In genomic region chr14:77319416-77319815, GRCh38 we compare ENCODE assay signal across 9 cellular contexts. TPM values are rescaled to one million over a fixed set of nuclear protein-coding genes. Genes with fewer than 3 reads are reported as not detected.
DNase-seq lines count a peak whose midpoint lies in the region; ATAC-seq and TF ChIP-seq lines count a peak whose summit lies in the region.
"Had no signal": no experiment of that assay in that cellular context is flagged by ENCODE, and none has a peak within 500 bp of the region (broad histone marks: within the 10 kb centered on the region; RNA-seq: fewer than 3 reads in every experiment).

No MANE protein-coding gene starts in this region.

- H3K4me1 ChIP-seq in PC-3 (ENCODE audit: insufficient read depth, low read length): peaks cover 51% of the 10 kb centered on the region

- no peaks in the 10 kb centered on the region for H3K9me2 ChIP-seq in PC-3 (replicated peaks; ENCODE audit: low read length)

- no peaks in the 10 kb centered on the region for H3K27me3 Mint-ChIP-seq in progenitor cell of endocrine pancreas
- H3K27me3 Mint-ChIP-seq: central memory CD8-positive, alpha-beta T cell had no signal

- H3K27ac Mint-ChIP-seq in progenitor cell of endocrine pancreas: peak overlapping the region; percentile 41

- CTCF ChIA-PET in PC-3 (lab: Charles Lee): interaction anchor here (0.6 kb wide), 1 partner anchor 87 kb away, joined by 4 read pairs; no protein-coding TSS in a partner anchor

- H2AFZ ChIP-seq in PC-3 (ENCODE audit: low read length): no peak overlapping the region

- no peak for ATAC-seq in PC-3

- H3K36me3 Mint-ChIP-seq in progenitor cell of endocrine pancreas (ENCODE audit: insufficient read depth): no peaks in the 10 kb centered on the region

- BruUV-seq in PC-3 (replicated peaks; lab: Mats Ljungman, UMichigan): no TSS peak

- H3K9me3 ChIP-seq in PC-3 (ENCODE audit: low read length): no peaks in the 10 kb centered on the region

- TF ChIP-seq CTCF in PC-3 (conservative IDR thresholded peaks at IDR 0.05; ENCODE audit: low read depth, low read length) (no peak; the same call in 1 of the 2 replicates), foreskin fibroblast (IDR thresholded peaks at IDR 0.05; ENCODE audit: low read depth, low read length) (no peak), progenitor cell of endocrine pancreas (IDR thresholded peaks at IDR 0.05; ENCODE audit: unreplicated experiment) (no peak)

- H3K36me3 ChIP-seq in PC-3 (ENCODE audit: low read depth, low read length): no peaks in the 10 kb centered on the region

- peaks cover 31% of the 10 kb centered on the region for H3K4me1 Mint-ChIP-seq in progenitor cell of endocrine pancreas (ENCODE audit: low read depth)

- H3K4me3 Mint-ChIP-seq in progenitor cell of endocrine pancreas (ENCODE audit: low read depth): peak overlapping the region; percentile 81

- peak; percentile 13 for DNase-seq in NCI-H510A treated with DMSO at 0.1 percent for 48 hours (lab: John Stamatoyannopoulos, UW)
- DNase-seq in NCI-H510A (lab: John Stamatoyannopoulos, UW): no peak
- DNase-seq in PC-3: peak; percentile 49
- no peak for DNase-seq in foreskin fibroblast
- no peak for DNase-seq in progenitor cell of endocrine pancreas (ENCODE audit: low spot score, unreplicated experiment)
- DNase-seq in NCI-H2029 (lab: John Stamatoyannopoulos, UW): no peak
- no peak for DNase-seq in posterior vena cava (ENCODE audit: low spot score)
- no peak for DNase-seq in activated CD4-positive, CD25-positive, alpha-beta regulatory T cell (lab: John Stamatoyannopoulos, UW)

- peak overlapping the region; percentile 93; the same call in 1 of the 2 replicates for H3K9ac ChIP-seq in PC-3 (ENCODE audit: low read length)

- H3F3A ChIP-seq in PC-3 (ENCODE audit: low read length, unreplicated experiment): no peaks in the 10 kb centered on the region

- H3K27me3 ChIP-seq in PC-3 (ENCODE audit: low read length): no peaks in the 10 kb centered on the region

- no peaks in the 10 kb centered on the region for H3K9me3 Mint-ChIP-seq in progenitor cell of endocrine pancreas (ENCODE audit: low read depth)
- H3K9me3 Mint-ChIP-seq: central memory CD8-positive, alpha-beta T cell had no signal

- POLR2A ChIA-PET in PC-3 (lab: Charles Lee; ENCODE audit: unreplicated experiment): no interaction called here

- peaks cover 22% of the 10 kb centered on the region; the same call in 1 of the 2 replicates for H4K20me1 ChIP-seq in PC-3 (ENCODE audit: low read length)

- H3K4me2 ChIP-seq in PC-3 (ENCODE audit: low read length): peak overlapping the region; percentile 90

- no peak overlapping the region for H3K27ac ChIP-seq in PC-3 (ENCODE audit: low read length)

- peak overlapping the region; percentile 86 for H3K4me3 ChIP-seq in PC-3 (ENCODE audit: low read length)
- peak overlapping the region; percentile 87 to 96 for H3K4me3 ChIP-seq in foreskin fibroblast (ENCODE audit: low read depth in 1 of 2, low read length in 2 of 2)

- intact Hi-C loops in PC-3 (cut with micrococcal nuclease) (loop anchor here (10.0 kb wide), 1 partner anchor 445 kb away; no protein-coding TSS in a partner anchor), posterior vena cava (cut with DNase I) (loop anchor here (5.0 to 10.0 kb wide), 3 partner anchors 165 to 445 kb away; no protein-coding TSS in a partner anchor)

- peaks cover 63% of the 10 kb centered on the region for H3K79me2 ChIP-seq in PC-3 (ENCODE audit: low read length)

RNA-seq across cellular contexts. Expression of gene POMT2, which starts 1.3 kb away (rescaled TPM):
- total RNA-seq in PC-3 (2014; rRNA removed): 57.6 and 67.6 TPM in 2 replicates
- total RNA-seq in progenitor cell of endocrine pancreas: 65.5 and 66.9 TPM in 2 replicates
- 10 to 100 TPM; 20.5 TPM for total RNA-seq in posterior vena cava

RNA-seq across cellular contexts. Expression of gene GSTZ1, which starts 1.4 kb away (rescaled TPM):
- 49.9 and 57.4 TPM in 2 replicates for total RNA-seq in PC-3 (2014; rRNA removed)
- 29.0 and 31.2 TPM in 2 replicates for total RNA-seq in progenitor cell of endocrine pancreas
- total RNA-seq in posterior vena cava: 1 to 10 TPM; 4.7 to 9.3 TPM

RNA-seq across cellular contexts. Expression of gene NGB, which starts 48.4 kb away (rescaled TPM):
- not detected in 2 replicates for total RNA-seq in PC-3 (2014; rRNA removed)
- total RNA-seq in progenitor cell of endocrine pancreas: not detected in 2 replicates
- not detected for total RNA-seq in posterior vena cava

RNA-seq across cellular contexts. Expression of gene TMED8, which starts 57.5 kb away (rescaled TPM):
- total RNA-seq in PC-3 (2014; rRNA removed) (16.8 and 17.8 TPM in 2 replicates), progenitor cell of endocrine pancreas (18.4 and 18.7 TPM in 2 replicates), posterior vena cava (10 to 100 TPM; 11.2 to 13.3 TPM)

RNA-seq across cellular contexts. Expression of gene SAMD15, which starts 57.8 kb away (rescaled TPM):
- 1.2 and 6.2 TPM in 2 replicates for total RNA-seq in PC-3 (2014; rRNA removed)
- 9.5 and 10.7 TPM in 2 replicates for total RNA-seq in progenitor cell of endocrine pancreas
- under 1 TPM; 0.60 to 0.62 TPM for total RNA-seq in posterior vena cava

Comparison
In these comparisons a context has a peak if more than half of its experiments do, and no peak if none do; other contexts are left out.
1. DNase-seq: peak in NCI-H510A treated with DMSO at 0.1 percent for 48 hours (single experiment) and PC-3 (single experiment); none in NCI-H510A (single experiment), foreskin fibroblast (0 of 2), progenitor cell of endocrine pancreas (single experiment), NCI-H2029 (single experiment), posterior vena cava (single experiment) and activated CD4-positive, CD25-positive, alpha-beta regulatory T cell (0 of 4).